Comparison of ENCODE assay signal across 9 cellular contexts in the genomic region with DNA sequence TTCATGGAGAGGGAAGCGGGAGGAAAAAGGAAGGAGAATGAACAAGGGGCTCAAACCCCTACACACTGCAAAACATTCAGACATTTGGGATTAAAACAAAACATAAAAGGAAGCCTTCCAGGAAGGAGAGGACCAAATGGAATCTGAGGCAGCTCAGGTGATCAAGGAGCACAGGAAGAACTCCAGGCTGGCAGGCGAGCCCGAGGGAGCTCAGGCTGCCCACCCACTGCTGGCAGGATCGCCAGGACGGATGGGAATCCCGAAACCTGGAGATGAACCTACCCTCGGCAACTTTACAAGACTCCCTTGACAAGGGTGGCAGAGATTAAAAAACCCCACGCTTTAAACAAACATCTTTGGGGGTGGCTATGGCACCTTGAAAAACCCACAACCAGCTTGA. TPM values are rescaled to one million over a fixed set of nuclear protein-coding genes. Genes with fewer than 3 reads are reported as not detected.
DNase-seq lines count a peak whose midpoint lies in the region; ATAC-seq and TF ChIP-seq lines count a peak whose summit lies in the region.
"Had no signal": no experiment of that assay in that cellular context is flagged by ENCODE, and none has a peak within 500 bp of the region (broad histone marks: within the 10 kb centered on the region; RNA-seq: fewer than 3 reads in every experiment).

No MANE protein-coding gene starts in this region.

- no peak for DNase-seq in SK-N-SH
- no peak for DNase-seq in PC-3
- DNase-seq in effector memory CD8-positive, alpha-beta T cell, result no peak
- DNase-seq in psoas muscle, result peak in 1 of 2 donors; percentile 19
- no peak for DNase-seq in SIG-M5 treated with dmso at 0.1 percent for 504 hours (lab: John Stamatoyannopoulos, UW; ENCODE audit: unreplicated experiment)
- no peak for DNase-seq in thyroid gland
- DNase-seq: NCI-H2227 treated with DMSO at 0.1 percent for 48 hours had no signal

- POLR2A ChIA-PET in SK-N-SH (lab: Yijun Ruan, JAX), result no interaction called here
- POLR2A ChIA-PET in PC-3 (lab: Charles Lee; ENCODE audit: unreplicated experiment), result no interaction called here

- 94% methylated on average over 8 of the region's 8 CpGs for WGBS in SK-N-SH (ENCODE audit: low lambda C conversion rate)
- 44 to 62% (median 56%) methylated on average over 8 of the region's 8 CpGs for WGBS in psoas muscle, 3 donors
- WGBS in thyroid gland, 2 donors, result 92 to 96% methylated on average over 8 of the region's 8 CpGs

- H3K27ac Mint-ChIP-seq in effector memory CD8-positive, alpha-beta T cell, result peak overlapping the region; percentile 85 to 97

- no peaks in the 10 kb centered on the region for H3K27me3 Mint-ChIP-seq in effector memory CD8-positive, alpha-beta T cell

- peaks cover 65 to 82% of the 10 kb centered on the region in 2 donors for H3K4me1 Mint-ChIP-seq in effector memory CD8-positive, alpha-beta T cell (ENCODE audit: low read depth in 2 of 2)

- no peaks in the 10 kb centered on the region for H3K9me3 Mint-ChIP-seq in effector memory CD8-positive, alpha-beta T cell

- H3K9me3 ChIP-seq in SK-N-SH (no peaks in the 10 kb centered on the region), PC-3 (ENCODE audit: low read length) (no peaks in the 10 kb centered on the region), psoas muscle (no peaks in the 10 kb centered on the region), thyroid gland (no peaks in the 10 kb centered on the region)

- H3K4me3 Mint-ChIP-seq in effector memory CD8-positive, alpha-beta T cell, result peak overlapping the region; percentile 81 to 82

- H3K27me3 ChIP-seq in SK-N-SH (ENCODE audit: insufficient read depth), result no peaks in the 10 kb centered on the region
- no peaks in the 10 kb centered on the region for H3K27me3 ChIP-seq in PC-3 (ENCODE audit: low read length)
- H3K27me3 ChIP-seq in psoas muscle (ENCODE audit: insufficient read depth in 3 of 3, low read length in 2 of 3), result no peaks in the 10 kb centered on the region
- H3K27me3 ChIP-seq in thyroid gland, result no peaks in the 10 kb centered on the region

- H3K79me2 ChIP-seq in SK-N-SH (ENCODE audit: insufficient read depth) (peaks cover 35% of the 10 kb centered on the region; the same call in 1 of the 2 replicates), PC-3 (ENCODE audit: low read length) (peaks cover 27% of the 10 kb centered on the region)

- H3K9ac ChIP-seq in SK-N-SH, result no peak overlapping the region
- H3K9ac ChIP-seq in PC-3 (ENCODE audit: low read length), result no peak overlapping the region

- TF ChIP-seq RAD21 in SK-N-SH (IDR thresholded peaks at IDR 0.05; ENCODE audit: low read length), result no peak

- TF ChIP-seq CTCF in SK-N-SH (IDR thresholded peaks at IDR 0.05) (no peak), PC-3 (conservative IDR thresholded peaks at IDR 0.05; ENCODE audit: low read depth, low read length) (no peak), psoas muscle (IDR thresholded peaks at IDR 0.05) (no peak), thyroid gland (IDR thresholded peaks at IDR 0.05) (no peak)

- H2AFZ ChIP-seq in SK-N-SH (ENCODE audit: low read depth), result no peak overlapping the region
- H2AFZ ChIP-seq in PC-3 (ENCODE audit: low read length), result no peak overlapping the region

- TF ChIP-seq EP300 in SK-N-SH (IDR thresholded peaks at IDR 0.05; ENCODE audit: borderline replicate concordance in 1 of 2, low read depth in 1 of 2, low read length in 1 of 2), result no peak

- H3K4me1 ChIP-seq in SK-N-SH (ENCODE audit: control insufficient read depth in 1 of 2, insufficient read depth in 2 of 2, low read depth in 1 of 2, low read length in 1 of 2) (peaks cover 19% of the 10 kb centered on the region in 2 experiments; a peak in 3 of 4 replicates), PC-3 (ENCODE audit: insufficient read depth, low read length) (no peaks in the 10 kb centered on the region), psoas muscle (peaks cover 67% of the 10 kb centered on the region), thyroid gland (peaks cover 29 to 45% of the 10 kb centered on the region in 2 donors)

- no peak for TF ChIP-seq POLR2A in thyroid gland (IDR thresholded peaks at IDR 0.05)

- H3K36me3 ChIP-seq in SK-N-SH (replicated peaks in 1 of 2; ENCODE audit: control insufficient read depth in 1 of 2, insufficient read depth in 2 of 2, low read length in 1 of 2) (peaks cover 51 to 71% of the 10 kb centered on the region in 2 experiments), PC-3 (ENCODE audit: low read depth, low read length) (peaks cover 65% of the 10 kb centered on the region), psoas muscle (ENCODE audit: insufficient read depth in 1 of 2, low read depth in 1 of 2) (peaks cover 29 to 74% of the 10 kb centered on the region in 2 donors), thyroid gland (peaks cover 59 to 70% of the 10 kb centered on the region in 2 donors)

- no peak overlapping the region for H3K27ac ChIP-seq in SK-N-SH (ENCODE audit: low read depth in 2 of 2, low read length in 1 of 2)
- no peak overlapping the region for H3K27ac ChIP-seq in PC-3 (ENCODE audit: low read length)
- H3K27ac ChIP-seq in psoas muscle, result peak overlapping the region; percentile 85
- H3K27ac ChIP-seq in thyroid gland, result peak overlapping the region in 1 of 3 donors; percentile 24

- TSS peak; percentile 32 for BruUV-seq in PC-3 (replicated peaks; lab: Mats Ljungman, UMichigan)

- H3K9me2 ChIP-seq in SK-N-SH, result no peaks in the 10 kb centered on the region
- H3K9me2 ChIP-seq in PC-3 (replicated peaks; ENCODE audit: low read length), result no peaks in the 10 kb centered on the region

- peaks cover 100% of the 10 kb centered on the region for H3K36me3 Mint-ChIP-seq in effector memory CD8-positive, alpha-beta T cell (ENCODE audit: insufficient read depth)

- CTCF ChIA-PET in SK-N-SH (lab: Yijun Ruan, JAX), result interaction anchor here (0.6 to 4.4 kb wide), 5 partner anchors 7 to 1933 kb away, joined by 3 to 47 read pairs (median 4); a partner anchor contains a TSS
- CTCF ChIA-PET in PC-3 (lab: Charles Lee), result no interaction called here

- H3F3A ChIP-seq in SK-N-SH (replicated peaks; ENCODE audit: insufficient read depth) (peaks cover 58% of the 10 kb centered on the region), PC-3 (ENCODE audit: low read length, unreplicated experiment) (peaks cover 48% of the 10 kb centered on the region)

- H3K4me3 ChIP-seq in SK-N-SH (ENCODE audit: low read depth in 2 of 2, low read length in 1 of 2) (no peak overlapping the region), PC-3 (ENCODE audit: low read length) (no peak overlapping the region), psoas muscle (no peak overlapping the region), thyroid gland (replicated peaks in 1 of 3) (no peak overlapping the region)

- H4K20me1 ChIP-seq in SK-N-SH (ENCODE audit: insufficient read depth) (peaks cover 61% of the 10 kb centered on the region), PC-3 (ENCODE audit: low read length) (peaks cover 60% of the 10 kb centered on the region)

- H3K4me2 ChIP-seq in SK-N-SH, result 0 out of 2 replicates have a peak overlapping the region, but pooled peaks have one; percentile 52
- H3K4me2 ChIP-seq in PC-3 (ENCODE audit: low read length), result no peak overlapping the region

- intact Hi-C loops in PC-3 (cut with micrococcal nuclease) (no loop called here), psoas muscle (cut with DNase I) (no loop called here), thyroid gland (cut with DNase I) (no loop called here)

- ATAC-seq in SK-N-SH treated with all-trans-retinoic acid at 6 μM for 48 hours (no peak), PC-3 (no peak), psoas muscle (no peak), HG02623 (IDR thresholded peaks at IDR 0.05; ENCODE audit: unreplicated experiment) (no peak)
- no peak for ATAC-seq in effector memory CD8-positive, alpha-beta T cell (replicated peaks)

TF ChIP-seq in SK-N-SH, 30 proteins besides CTCF, POLR2A, EP300 and RAD21 (continues in another document):
- TF ChIP-seq GABPA (IDR thresholded peaks at IDR 0.05; ENCODE audit: low read depth) (no peak), TAF1 (IDR thresholded peaks at IDR 0.05; ENCODE audit: borderline replicate concordance, low read depth, low read length) (no peak), TCF12 (IDR thresholded peaks at IDR 0.05) (no peak)

TF ChIP-seq in SK-N-SH treated with all-trans-retinoic acid at 6 μM for 48 hours, 23 proteins besides CTCF, POLR2A, EP300 and RAD21 (continues in another document):
- TF ChIP-seq CSDC2 (CRISPR knock-in tag; IDR thresholded peaks at IDR 0.05) (no peak), ZNF70 (CRISPR knock-in tag; IDR thresholded peaks at IDR 0.05) (no peak), ISL1 (CRISPR knock-in tag; IDR thresholded peaks at IDR 0.05) (no peak)

RNA-seq across cellular contexts. Expression of a gene that starts 5.0 kb away (rescaled TPM):
- polyA plus RNA-seq in SK-N-SH (2012; rRNA removed) (0.08 TPM in 2 replicates), psoas muscle (1,000 to 10,000 TPM in 2 of 3 donors, 100 to 1,000 TPM in 1; 511 to 1,840 (median 1,729) TPM)
- polyA plus RNA-seq in SK-N-SH (2012; cell fraction: cytosol; rRNA removed), result 0.03 and 0.05 TPM in 2 replicates
- polyA plus RNA-seq in SK-N-SH (2012; cell fraction: nucleus; rRNA removed), result 0.21 and 0.23 TPM in 2 replicates
- total RNA-seq in PC-3 (2014; rRNA removed) (0.95 and 1.3 TPM in 2 replicates), psoas muscle (1,000 to 10,000 TPM; 1,536 to 2,203 (median 1,794) TPM), thyroid gland (10 to 100 TPM in 1 of 4 donors, 1 to 10 TPM in 3; 4.3 to 14.8 (median 6.7) TPM)

RNA-seq across cellular contexts. Expression of a gene that starts 13.6 kb away (rescaled TPM):
- polyA plus RNA-seq in SK-N-SH (2012; rRNA removed) (59.4 and 66.3 TPM in 2 replicates), psoas muscle (10 to 100 TPM; 56.2 to 89.6 (median 65.4) TPM)
- 60.8 and 62.6 TPM in 2 replicates for polyA plus RNA-seq in SK-N-SH (2012; cell fraction: cytosol; rRNA removed)
- polyA plus RNA-seq in SK-N-SH (2012; cell fraction: nucleus; rRNA removed), result 316 TPM in 2 replicates
- total RNA-seq in PC-3 (2014; rRNA removed) (209 and 217 TPM in 2 replicates), psoas muscle (100 to 1,000 TPM; 150 to 210 (median 184) TPM), thyroid gland (100 to 1,000 TPM; 171 to 419 (median 297) TPM)

RNA-seq across cellular contexts. Expression of a gene that starts 20.8 kb away (rescaled TPM):
- 1.6 and 2.2 TPM in 2 replicates for polyA plus RNA-seq in SK-N-SH (2012; rRNA removed)
- polyA plus RNA-seq in SK-N-SH (2012; cell fraction: cytosol; rRNA removed), result 0.50 and 0.92 TPM in 2 replicates
- polyA plus RNA-seq in SK-N-SH (2012; cell fraction: nucleus; rRNA removed), result 10.3 and 12.9 TPM in 2 replicates
- not detected in 2 replicates for total RNA-seq in PC-3 (2014; rRNA removed)
- total RNA-seq in psoas muscle, result 1 to 10 TPM; 2.6 to 8.6 (median 6.0) TPM
- polyA plus RNA-seq in psoas muscle, result 10 to 100 TPM in 1 of 3 donors, 1 to 10 TPM in 2; 6.5 to 14.7 (median 9.1) TPM
- 1 to 10 TPM; 2.8 to 8.9 (median 6.6) TPM for total RNA-seq in thyroid gland

RNA-seq across cellular contexts. Expression of a gene that starts 38.3 kb away (rescaled TPM):
- polyA plus RNA-seq in SK-N-SH (2012; rRNA removed) (17.4 and 20.0 TPM in 2 replicates), psoas muscle (1 to 10 TPM; 4.5 to 6.1 (median 5.6) TPM)
- polyA plus RNA-seq in SK-N-SH (2012; cell fraction: cytosol; rRNA removed), result 6.5 and 10.8 TPM in 2 replicates
- 52.1 and 63.7 TPM in 2 replicates for polyA plus RNA-seq in SK-N-SH (2012; cell fraction: nucleus; rRNA removed)
- total RNA-seq in PC-3 (2014; rRNA removed) (55.6 and 57.0 TPM in 2 replicates), psoas muscle (1 to 10 TPM; 3.0 to 6.7 (median 4.0) TPM), thyroid gland (10 to 100 TPM; 35.5 to 77.8 (median 37.5) TPM)

RNA-seq across cellular contexts. Expression of a gene that starts 41.8 kb away (rescaled TPM):
- polyA plus RNA-seq in SK-N-SH (2012; rRNA removed) (0.15 TPM in 2 replicates), psoas muscle (1 to 10 TPM in 1 of 3 donors, under 1 TPM in 2; 0.44 to 1.9 (median 0.60) TPM)
- polyA plus RNA-seq in SK-N-SH (2012; cell fraction: cytosol; rRNA removed), result 0.09 and 1.4 TPM in 2 replicates
- 0.06 and 0.54 TPM in 2 replicates for polyA plus RNA-seq in SK-N-SH (2012; cell fraction: nucleus; rRNA removed)
- total RNA-seq in PC-3 (2014; rRNA removed) (not detected in 2 replicates), psoas muscle (1 to 10 TPM; 1.4 to 5.2 (median 3.5) TPM), thyroid gland (10 to 100 TPM in 1 of 4 donors, 1 to 10 TPM in 3; 2.0 to 12.3 (median 4.8) TPM)

Comparison
In these comparisons a context has a peak if more than half of its experiments do, and no peak if none do; other contexts are left out.
1. RNA of a gene that starts 5.0 kb away (total RNA-seq): 1,536 to 2,203 TPM in psoas muscle; 4.3 to 14.8 TPM in thyroid gland and 0.95 to 1.3 TPM in PC-3; every median in the first group is over 10 times any median in the second.